Comparison of ENCODE assay signal across 9 cellular contexts in the genomic region with DNA sequence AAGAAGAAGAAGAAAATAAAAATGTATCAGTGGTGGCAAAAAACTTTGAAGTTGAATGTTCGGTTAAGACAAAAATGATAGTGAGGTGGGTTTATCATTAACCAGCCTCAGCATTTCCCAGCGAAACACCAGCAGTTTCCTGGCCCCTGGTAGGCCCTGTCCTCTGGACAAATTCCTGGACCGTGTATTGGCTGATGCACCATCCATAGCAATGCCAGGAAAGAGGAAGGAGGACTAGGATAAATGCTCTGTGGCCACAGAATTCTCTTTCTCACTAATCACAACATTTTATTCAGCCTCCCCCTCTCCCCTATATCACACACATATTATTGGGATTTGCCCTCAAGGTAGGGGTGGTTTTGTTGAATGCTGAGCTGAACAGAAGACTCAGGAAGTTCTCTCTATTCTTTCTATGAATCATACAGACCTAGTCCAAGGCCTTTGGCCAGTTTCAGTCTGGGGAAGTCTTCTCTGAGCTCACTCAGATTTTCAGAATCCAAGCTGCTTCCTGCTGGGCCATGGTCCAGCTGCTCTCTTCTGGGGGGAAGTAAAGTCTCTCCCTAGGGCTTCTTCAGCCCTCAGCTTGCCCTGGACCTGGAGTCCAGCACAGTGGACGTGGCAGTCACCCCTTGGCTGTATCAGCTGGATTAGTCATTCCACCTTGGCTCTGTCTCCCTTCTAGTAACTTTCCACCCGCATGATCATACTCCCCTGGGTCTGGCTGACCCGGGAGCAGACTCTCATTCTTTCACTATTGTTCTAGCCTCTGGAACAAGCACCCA. TPM values are rescaled to one million over a fixed set of nuclear protein-coding genes. Genes with fewer than 3 reads are reported as not detected.
DNase-seq lines count a peak whose midpoint lies in the region; ATAC-seq and TF ChIP-seq lines count a peak whose summit lies in the region.
"Had no signal": no experiment of that assay in that cellular context is flagged by ENCODE, and none has a peak within 500 bp of the region (broad histone marks: within the 10 kb centered on the region; RNA-seq: fewer than 3 reads in every experiment).

No MANE protein-coding gene starts in this region.

- H3K4me3 Mint-ChIP-seq in MCF 10A (ENCODE audit: unreplicated experiment) = peak overlapping the region; percentile 28
- H3K4me3 Mint-ChIP-seq in activated CD4-positive, alpha-beta memory T cell treated with anti-CD3 and anti-CD28 coated beads, Interleukin-2, amount 10 ng/mL, durations not matched to agents 7 days and 5 days = no peak overlapping the region
- H3K4me3 Mint-ChIP-seq: activated naive CD8-positive, alpha-beta T cell had no signal

- intact Hi-C loops in MCF 10A (cut with micrococcal nuclease) = no loop called here

- H3K27me3 Mint-ChIP-seq in MCF 10A (ENCODE audit: insufficient read depth, unreplicated experiment) = no peaks in the 10 kb centered on the region
- peaks cover 2% of the 10 kb centered on the region for H3K27me3 Mint-ChIP-seq in activated CD4-positive, alpha-beta memory T cell treated with anti-CD3 and anti-CD28 coated beads, Interleukin-2, amount 10 ng/mL, durations not matched to agents 7 days and 5 days

- peaks cover 34% of the 10 kb centered on the region for H3K4me1 ChIP-seq in stomach smooth muscle (ENCODE audit: control insufficient read depth, insufficient read depth, low read length)

- peaks cover 40% of the 10 kb centered on the region for H3K4me1 Mint-ChIP-seq in MCF 10A (ENCODE audit: insufficient read depth, unreplicated experiment)
- peaks cover 26% of the 10 kb centered on the region for H3K4me1 Mint-ChIP-seq in activated CD4-positive, alpha-beta memory T cell treated with anti-CD3 and anti-CD28 coated beads, Interleukin-2, amount 10 ng/mL, durations not matched to agents 7 days and 5 days

- TF ChIP-seq CTCF in HFF-Myc (IDR thresholded peaks at IDR 0.05; ENCODE audit: low read depth, low read length, missing control alignments) (no peak), MCF 10A (IDR thresholded peaks at IDR 0.05; ENCODE audit: unreplicated experiment) (no peak), kidney epithelial cell (IDR thresholded peaks at IDR 0.05; ENCODE audit: insufficient read depth, low read length, poor library complexity, severe bottlenecking) (no peak)

- H3K27ac Mint-ChIP-seq in MCF 10A (ENCODE audit: low read depth, unreplicated experiment) = peak overlapping the region; percentile 86
- H3K27ac Mint-ChIP-seq in activated CD4-positive, alpha-beta memory T cell treated with anti-CD3 and anti-CD28 coated beads, Interleukin-2, amount 10 ng/mL, durations not matched to agents 7 days and 5 days = no peak overlapping the region
- H3K27ac Mint-ChIP-seq: activated naive CD8-positive, alpha-beta T cell had no signal

- H3K27me3 ChIP-seq in kidney epithelial cell (ENCODE audit: control insufficient read depth, insufficient read depth, low read length) (no peaks in the 10 kb centered on the region), stomach smooth muscle (ENCODE audit: control insufficient read depth in 1 of 2, insufficient read depth in 2 of 2, low read length in 2 of 2) (no peaks in the 10 kb centered on the region)

- H3K27ac ChIP-seq in stomach smooth muscle (ENCODE audit: low read length) = peak overlapping the region; percentile 37

- no peaks in the 10 kb centered on the region for H3K9me3 Mint-ChIP-seq in MCF 10A (ENCODE audit: unreplicated experiment)
- no peaks in the 10 kb centered on the region for H3K9me3 Mint-ChIP-seq in activated CD4-positive, alpha-beta memory T cell treated with anti-CD3 and anti-CD28 coated beads, Interleukin-2, amount 10 ng/mL, durations not matched to agents 7 days and 5 days

- peak overlapping the region in 1 of 2 donors; percentile 5 for H3K9ac ChIP-seq in stomach smooth muscle (ENCODE audit: low read length in 2 of 2)

- ATAC-seq in HG02571 (IDR thresholded peaks at IDR 0.05; ENCODE audit: unreplicated experiment) = no peak
- no peak for ATAC-seq in GM19395 (IDR thresholded peaks at IDR 0.05; ENCODE audit: unreplicated experiment)

- POLR2A ChIA-PET in MCF 10A (lab: Yijun Ruan, JAX) = interaction anchor here (1.1 kb wide), 2 partner anchors 163 to 258 kb away, joined by 3 to 4 read pairs; a partner anchor contains a TSS
- POLR2A ChIA-PET in activated CD4-positive, alpha-beta memory T cell treated with anti-CD3 and anti-CD28 coated beads, Interleukin-2, amount 10 ng/mL, durations not matched to agents 7 days and 5 days (lab: Charles Lee) = no interaction called here

- peak; percentile 70 for DNase-seq in HFF-Myc (ENCODE audit: extremely low read depth, low read depth)
- peak; percentile 97 for DNase-seq in MCF 10A (ENCODE audit: unreplicated experiment)
- DNase-seq in kidney epithelial cell (ENCODE audit: low read depth) = peak; percentile 88
- DNase-seq in activated CD4-positive, alpha-beta memory T cell treated with anti-CD3 and anti-CD28 coated beads, Interleukin-2, amount 10 ng/mL, durations not matched to agents 7 days and 5 days = no peak
- no peak for DNase-seq in Kasumi-1 (lab: John Stamatoyannopoulos, UW)

- CTCF ChIA-PET in MCF 10A (lab: Yijun Ruan, JAX) = interaction anchor here (0.6 to 1.8 kb wide), 3 partner anchors 13 to 19 kb away, joined by 3 to 4 read pairs (median 4); no protein-coding TSS in a partner anchor
- CTCF ChIA-PET in activated CD4-positive, alpha-beta memory T cell treated with anti-CD3 and anti-CD28 coated beads, Interleukin-2, amount 10 ng/mL, durations not matched to agents 7 days and 5 days (lab: Charles Lee) = interaction anchor here (0.7 kb wide), 1 partner anchor 16 kb away, joined by 3 read pairs; no protein-coding TSS in a partner anchor

- H3K4me3 ChIP-seq in HFF-Myc (replicated peaks; ENCODE audit: low read depth, low read length) = no peak overlapping the region
- no peak overlapping the region for H3K4me3 ChIP-seq in kidney epithelial cell (ENCODE audit: low read depth, low read length)
- peak overlapping the region in 1 of 2 donors; percentile 29 for H3K4me3 ChIP-seq in stomach smooth muscle (ENCODE audit: low read length in 2 of 2)

- H3K36me3 ChIP-seq in kidney epithelial cell (ENCODE audit: control insufficient read depth, insufficient read depth, low read length) (no peaks in the 10 kb centered on the region), stomach smooth muscle (ENCODE audit: control insufficient read depth in 2 of 2, insufficient read depth in 2 of 2, low read length in 2 of 2) (no peaks in the 10 kb centered on the region)

- TSS peak; percentile 84 for BruUV-seq in MCF 10A (replicated peaks; lab: Mats Ljungman, UMichigan)

- H3K36me3 Mint-ChIP-seq in MCF 10A (ENCODE audit: insufficient read depth, unreplicated experiment) = no peaks in the 10 kb centered on the region
- no peaks in the 10 kb centered on the region for H3K36me3 Mint-ChIP-seq in activated CD4-positive, alpha-beta memory T cell treated with anti-CD3 and anti-CD28 coated beads, Interleukin-2, amount 10 ng/mL, durations not matched to agents 7 days and 5 days (ENCODE audit: low read depth)

- H3K9me3 ChIP-seq in stomach smooth muscle (ENCODE audit: control insufficient read depth in 2 of 2, low read length in 2 of 2) = no peaks in the 10 kb centered on the region

RNA-seq across cellular contexts. Expression of a gene that starts 27.6 kb away (rescaled TPM):
- total RNA-seq in MCF 10A (2022) = not detected in 2 replicates
- 0.17 and 0.82 TPM in 2 replicates for total RNA-seq in kidney epithelial cell
- not detected for total RNA-seq in activated CD4-positive, alpha-beta memory T cell treated with anti-CD3 and anti-CD28 coated beads, Interleukin-2, amount 10 ng/mL, durations not matched to agents 7 days and 5 days

Comparison
In these comparisons a context has a peak if more than half of its experiments do, and no peak if none do; other contexts are left out.
1. DNase-seq: peak in HFF-Myc (single experiment), MCF 10A (single experiment) and kidney epithelial cell (single experiment); none in activated CD4-positive, alpha-beta memory T cell treated with anti-CD3 and anti-CD28 coated beads, Interleukin-2, amount 10 ng/mL, durations not matched to agents 7 days and 5 days (single experiment) and Kasumi-1 (0 of 2).